In genomic region chr3:151887450-151888211, GRCh38 we compare ENCODE assay signal across 6 cellular contexts. TPM values are rescaled to one million over a fixed set of nuclear protein-coding genes. Genes with fewer than 3 reads are reported as not detected.
"Had no signal": no experiment of that assay in that cellular context is flagged by ENCODE, and none has a peak within 500 bp of the region (broad histone marks: within the 10 kb centered on the region; RNA-seq: fewer than 3 reads in every experiment).

No MANE protein-coding gene starts in this region.

RNA-seq across cellular contexts. Expression of gene SUCNR1, which starts 14.2 kb away (rescaled TPM):
- total RNA-seq: activated CD4-positive, alpha-beta memory T cell treated with anti-CD3 and anti-CD28 coated beads, Interleukin-2, amount 10 ng/mL, durations not matched to agents 7 days and 5 days; activated CD4-positive, alpha-beta T cell treated with anti-CD3 and anti-CD28 coated beads, Interleukin-2, amount 10 ng/mL, durations not matched to agents 7 days and 5 days; activated naive CD4-positive, alpha-beta T cell treated with anti-CD3 and anti-CD28 coated beads, Interleukin-2, amount 50 U/mL, for 72 hours; dermis blood vessel endothelial cell; foreskin keratinocyte; T-helper 1 cell treated with Interleukin-12 subunit alpha and Interleukin-12 subunit beta and Interleukin-4 antibody, amounts not matched to agents 30 ng/mL and 1 ng/mL, for 36 hours had no signal
- polyA plus RNA-seq: foreskin keratinocyte had no signal
